In the genomic region with DNA sequence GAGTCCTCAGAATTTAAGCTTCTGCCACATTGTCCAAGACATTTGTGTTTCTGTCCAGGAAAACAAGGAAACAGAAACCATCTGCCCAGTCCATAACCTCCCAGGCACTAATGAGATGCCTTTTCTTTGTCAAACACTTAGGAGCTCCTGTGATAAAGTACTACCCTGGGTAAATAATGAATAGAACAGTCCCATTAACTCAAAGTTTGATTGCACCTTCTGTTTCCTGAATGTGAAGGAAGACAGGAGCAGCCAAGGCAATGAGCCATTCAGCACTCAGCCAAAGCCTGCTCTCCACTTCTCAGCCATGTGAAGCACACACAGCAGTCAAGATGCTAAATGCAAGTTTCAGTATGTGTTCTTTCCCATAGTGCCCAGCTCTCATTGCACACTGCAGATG, we compare ENCODE assay signal across 18 cellular contexts.
DNase-seq lines count a peak whose midpoint lies in the region; ATAC-seq and TF ChIP-seq lines count a peak whose summit lies in the region.
"Had no signal": no experiment of that assay in that cellular context is flagged by ENCODE, and none has a peak within 500 bp of the region (broad histone marks: within the 10 kb centered on the region; RNA-seq: fewer than 3 reads in every experiment).

No MANE protein-coding gene starts in this region.

- H3K27ac ChIP-seq in CD8-positive, alpha-beta T cell (ENCODE audit: low read depth, low read length): no peak overlapping the region
- no peak overlapping the region for H3K27ac ChIP-seq in brain microvascular endothelial cell
- H3K27ac ChIP-seq: C4-2B had no signal

- H3K4me1 Mint-ChIP-seq in CD8-positive, alpha-beta T cell (ENCODE audit: low read depth): no peaks in the 10 kb centered on the region

- CTCF ChIA-PET in CD8-positive, alpha-beta T cell (lab: Charles Lee): no interaction called here

- H3K4me1 ChIP-seq in mucosa of descending colon (ENCODE audit: low read depth): no peaks in the 10 kb centered on the region
- no peaks in the 10 kb centered on the region for H3K4me1 ChIP-seq in CD8-positive, alpha-beta T cell (ENCODE audit: insufficient read depth, low read length)
- H3K4me1 ChIP-seq: HAP-1 had no signal

- intact Hi-C loops in mucosa of descending colon (cut with DNase I, micrococcal nuclease): no loop called here
- intact Hi-C loops in CD8-positive, alpha-beta T cell (cut with DNase I, micrococcal nuclease): no loop called here

- POLR2A ChIA-PET in CD8-positive, alpha-beta T cell (lab: Charles Lee): no interaction called here

- H3K9me3 Mint-ChIP-seq in CD8-positive, alpha-beta T cell: peaks cover 18% of the 10 kb centered on the region

- in situ Hi-C loops in brain microvascular endothelial cell (cut with HindIII; ENCODE audit: low pct_ligation_motif_present, low sequenced_read_pairs): no loop called here

- TF ChIP-seq CTCF in mucosa of descending colon (IDR thresholded peaks at IDR 0.05): no peak
- TF ChIP-seq CTCF in CD8-positive, alpha-beta T cell (IDR thresholded peaks at IDR 0.05): no peak
- no peak for TF ChIP-seq CTCF in brain microvascular endothelial cell (IDR thresholded peaks at IDR 0.05; ENCODE audit: low read depth, low read length, missing control alignments)

- DNase-seq in NCI-H2227 (lab: John Stamatoyannopoulos, UW; ENCODE audit: unreplicated experiment) (peak; percentile 12), NCI-H2227 treated with DMSO at 0.1 percent for 48 hours (lab: John Stamatoyannopoulos, UW) (no peak), NCI-H187 (lab: John Stamatoyannopoulos, UW) (peak; percentile 88 to 94), NCI-H510A (lab: John Stamatoyannopoulos, UW) (peak; percentile 59), mucosa of descending colon (no peak), UCSD-AML1 (lab: John Stamatoyannopoulos, UW; ENCODE audit: unreplicated experiment) (no peak), brain microvascular endothelial cell (no peak)
- DNase-seq in CD8-positive, alpha-beta T cell: no peak
- DNase-seq: COR-L47; NCI-H1930; NCI-H446 treated with DMSO at 0.1 percent for 48 hours; NK-92 treated with Interleukin-12 subunit alpha and Interleukin-12 subunit beta, amount 100 ng/mL, for 24 hours; SHP77 treated with DMSO at 0.1 percent for 48 hours; T-helper 1 cell; T1000 had no signal

- H3K36me3 Mint-ChIP-seq in CD8-positive, alpha-beta T cell: no peaks in the 10 kb centered on the region

- no peak overlapping the region for H3K27ac Mint-ChIP-seq in CD8-positive, alpha-beta T cell

- H3K4me3 ChIP-seq in mucosa of descending colon (no peak overlapping the region), brain microvascular endothelial cell (ENCODE audit: low read depth, low read length) (no peak overlapping the region)
- H3K4me3 ChIP-seq in CD8-positive, alpha-beta T cell (ENCODE audit: low read depth, low read length): no peak overlapping the region
- H3K4me3 ChIP-seq: HAP-1 had no signal

- H3K9me3 ChIP-seq in mucosa of descending colon: peaks cover 12% of the 10 kb centered on the region
- no peaks in the 10 kb centered on the region for H3K9me3 ChIP-seq in CD8-positive, alpha-beta T cell (ENCODE audit: low read length)
- H3K9me3 ChIP-seq: HAP-1 had no signal

- peak; percentile 38 for ATAC-seq in mucosa of descending colon
- ATAC-seq in CD8-positive, alpha-beta T cell: no peak
- ATAC-seq: SK-N-SH treated with all-trans-retinoic acid at 6 μM for 48 hours had no signal

- no peaks in the 10 kb centered on the region for H3K27me3 ChIP-seq in CD8-positive, alpha-beta T cell (ENCODE audit: insufficient read depth, low read length)
- no peaks in the 10 kb centered on the region for H3K27me3 ChIP-seq in brain microvascular endothelial cell (replicated peaks)

- H3K4me3 Mint-ChIP-seq in CD8-positive, alpha-beta T cell: no peak overlapping the region

- no peaks in the 10 kb centered on the region for H3K27me3 Mint-ChIP-seq in CD8-positive, alpha-beta T cell (ENCODE audit: low read depth)

- no peaks in the 10 kb centered on the region for H3K36me3 ChIP-seq in mucosa of descending colon (ENCODE audit: low read depth)
- H3K36me3 ChIP-seq in CD8-positive, alpha-beta T cell (ENCODE audit: insufficient read depth, low read length): no peaks in the 10 kb centered on the region
- no peaks in the 10 kb centered on the region for H3K36me3 ChIP-seq in brain microvascular endothelial cell (replicated peaks)
- H3K36me3 ChIP-seq: HAP-1 had no signal

Comparison
In these comparisons a context has a peak if more than half of its experiments do, and no peak if none do; other contexts are left out.
1. DNase-seq: peak in NCI-H2227 (single experiment), NCI-H187 (2 of 2) and NCI-H510A (single experiment); none in NCI-H2227 treated with DMSO at 0.1 percent for 48 hours (single experiment), mucosa of descending colon (0 of 3), UCSD-AML1 (single experiment), CD8-positive, alpha-beta T cell (0 of 7) and brain microvascular endothelial cell (single experiment).